ENCODE assay signal across 9 cellular contexts in the genomic region with DNA sequence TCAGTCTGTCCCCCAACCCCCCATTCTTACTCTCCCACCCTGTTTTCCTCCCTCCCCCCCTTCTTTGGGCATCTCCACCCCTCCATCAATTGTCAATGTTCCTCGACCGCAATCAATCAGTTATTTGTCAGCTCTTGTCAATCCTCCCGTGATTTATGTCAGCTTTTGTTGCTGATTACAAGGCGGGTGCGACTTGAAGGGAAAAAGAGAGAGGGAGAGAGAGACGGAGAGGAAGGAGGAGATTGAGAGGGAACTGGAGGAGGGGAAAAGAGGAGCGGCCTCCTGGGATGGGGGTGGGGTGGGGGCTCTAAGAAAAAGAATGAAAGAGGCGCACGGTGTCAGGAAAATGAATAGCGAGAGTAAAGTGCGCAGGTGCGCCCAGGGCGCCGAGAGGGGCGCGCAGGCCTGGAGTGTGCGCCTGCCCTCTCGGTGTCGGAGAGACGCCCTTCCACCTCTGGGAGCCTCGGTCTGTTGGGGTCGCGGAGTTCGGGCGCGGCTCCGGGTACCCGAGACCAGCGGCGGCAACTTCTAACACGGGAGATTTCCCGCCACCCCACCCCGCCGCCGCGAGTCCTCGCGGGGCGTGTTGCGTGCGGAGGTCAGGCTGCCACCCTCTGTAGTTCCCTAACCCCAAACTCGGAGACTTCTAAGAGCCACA. TPM values are rescaled to one million over a fixed set of nuclear protein-coding genes. Genes with fewer than 3 reads are reported as not detected.
DNase-seq lines count a peak whose midpoint lies in the region; ATAC-seq and TF ChIP-seq lines count a peak whose summit lies in the region.
"Had no signal": no experiment of that assay in that cellular context is flagged by ENCODE, and none has a peak within 500 bp of the region (broad histone marks: within the 10 kb centered on the region; RNA-seq: fewer than 3 reads in every experiment).

No MANE protein-coding gene starts in this region.

- peak in 2 of 3 donors; percentile 18 to 38 for TF ChIP-seq POLR2A in body of pancreas (IDR thresholded peaks at IDR 0.05)

- peak in 1 of 7 experiments; percentile 7 for TF ChIP-seq CTCF in body of pancreas (IDR thresholded peaks at IDR 0.05)

- H3K36me3 ChIP-seq in body of pancreas (replicated peaks in 1 of 2; ENCODE audit: insufficient read depth in 1 of 2, low read depth in 2 of 2) = no peaks in the 10 kb centered on the region

- peak; percentile 62 to 68 for DNase-seq in NCI-H524 (lab: John Stamatoyannopoulos, UW)
- no peak for DNase-seq in NCI-H524 treated with DMSO at 0.1 percent for 48 hours (lab: John Stamatoyannopoulos, UW)
- DNase-seq in NCI-H2171 (lab: John Stamatoyannopoulos, UW) = peak; percentile 79
- DNase-seq in body of pancreas = peak; percentile 44 to 61 (median 59)
- peak; percentile 94 for DNase-seq in kidney glomerular epithelial cell (lab: John Stamatoyannopoulos, UW)
- DNase-seq in stimulated activated naive CD8-positive, alpha-beta T cell treated with anti-CD3 and anti-CD28 coated beads, Interleukin-15, Interleukin-2, amounts not matched to agents 100 U/mL and 50 U/mL, for 24 hours = peak; percentile 11
- no peak for DNase-seq in foreskin melanocyte

- 0% methylated on average over 18 to 42 of the region's 42 CpGs for WGBS in body of pancreas, 2 donors

- intact Hi-C loops in body of pancreas (cut with DNase I) = loop anchor here (10.0 kb wide), 1 partner anchor 632 kb away; no protein-coding TSS in a partner anchor

- peak overlapping the region; percentile 19 to 49 for H3K4me3 ChIP-seq in body of pancreas

- no peaks in the 10 kb centered on the region for H3K27me3 ChIP-seq in body of pancreas

- peak; percentile 0 for ATAC-seq in body of pancreas
- no peak for ATAC-seq in stimulated activated naive CD8-positive, alpha-beta T cell treated with anti-CD3 and anti-CD28 coated beads, Interleukin-15, Interleukin-2, amounts not matched to agents 100 U/mL and 50 U/mL, for 24 hours
- ATAC-seq in HG02759 (IDR thresholded peaks at IDR 0.05; ENCODE audit: unreplicated experiment) = no peak

- no peaks in the 10 kb centered on the region for H3K9me3 ChIP-seq in body of pancreas

- H3K4me1 ChIP-seq in body of pancreas = peaks cover 30% of the 10 kb centered on the region

- H3K27ac ChIP-seq in body of pancreas = peak overlapping the region; percentile 93 to 100 (median 98)

RNA-seq across cellular contexts. Expression of gene ZNF503, which starts 1.1 kb away (rescaled TPM):
- total RNA-seq in body of pancreas = 10 to 100 TPM; 20.8 to 38.6 TPM

RNA-seq across cellular contexts. Expression of gene LRMDA, which starts 28.8 kb away (rescaled TPM):
- total RNA-seq in body of pancreas = 10 to 100 TPM; 12.2 to 25.4 TPM
- total RNA-seq: activated naive CD4-positive, alpha-beta T cell treated with anti-CD3 and anti-CD28 coated beads, Interleukin-2, amount 50 U/mL, for 72 hours had no signal

Comparison
In these comparisons a context has a peak if more than half of its experiments do, and no peak if none do; other contexts are left out.
1. DNase-seq: peak in NCI-H524 (2 of 2), NCI-H2171 (single experiment), body of pancreas (4 of 4), kidney glomerular epithelial cell (single experiment) and stimulated activated naive CD8-positive, alpha-beta T cell treated with anti-CD3 and anti-CD28 coated beads, Interleukin-15, Interleukin-2, amounts not matched to agents 100 U/mL and 50 U/mL, for 24 hours (single experiment); none in NCI-H524 treated with DMSO at 0.1 percent for 48 hours (single experiment) and foreskin melanocyte (single experiment).